Comparison of ENCODE assay signal across 1 cellular context in the genomic region with DNA sequence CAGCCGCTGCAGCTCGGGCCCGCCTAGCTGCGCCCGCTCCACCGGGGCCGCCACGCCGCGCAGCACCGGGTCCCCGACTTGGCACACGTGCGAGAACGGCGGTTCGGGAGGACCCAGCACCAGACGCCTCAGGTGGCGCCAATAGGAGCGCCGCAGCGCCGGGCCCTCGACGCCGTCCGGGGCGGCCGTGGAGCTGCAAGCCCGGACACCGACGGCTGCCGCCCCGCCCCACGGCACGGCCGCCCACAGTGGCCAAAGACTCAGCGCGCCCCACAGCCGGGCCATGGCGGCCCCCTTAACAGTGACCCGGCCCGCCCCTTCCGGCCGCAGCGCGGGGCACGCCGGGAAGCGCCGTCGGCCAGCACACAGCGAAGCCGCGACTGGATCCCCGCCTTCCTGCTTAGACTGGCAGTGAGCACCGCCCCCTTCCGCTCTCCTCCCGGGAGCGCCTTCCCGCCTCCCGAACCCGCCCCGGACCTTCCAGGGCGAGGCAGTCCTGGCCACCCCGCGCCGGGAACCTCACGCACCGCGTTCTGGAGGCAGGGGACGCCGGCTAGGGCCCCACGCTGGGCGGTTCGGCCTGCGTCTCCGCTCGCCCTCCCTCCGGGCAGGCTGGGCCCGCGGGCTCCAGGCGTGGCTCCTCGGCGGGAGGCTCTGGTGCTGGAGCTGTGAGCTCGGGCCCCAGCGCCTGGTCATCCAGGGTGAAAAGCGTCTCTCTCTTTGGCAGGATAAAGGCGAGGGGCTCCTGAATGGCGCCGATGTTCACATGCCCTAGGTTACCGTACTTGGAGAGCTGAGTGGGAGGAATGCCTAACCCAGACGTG.
TF ChIP-seq lines count a peak whose summit lies in the region.

A gene with protein sequence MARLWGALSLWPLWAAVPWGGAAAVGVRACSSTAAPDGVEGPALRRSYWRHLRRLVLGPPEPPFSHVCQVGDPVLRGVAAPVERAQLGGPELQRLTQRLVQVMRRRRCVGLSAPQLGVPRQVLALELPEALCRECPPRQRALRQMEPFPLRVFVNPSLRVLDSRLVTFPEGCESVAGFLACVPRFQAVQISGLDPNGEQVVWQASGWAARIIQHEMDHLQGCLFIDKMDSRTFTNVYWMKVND (minus strand): TSS at position 303 of the 824 bp plus-strand sequence. CDS start 18 bp downstream, at position 285.

TF ChIP-seq in HEK293, 187 proteins besides CTCF, POLR2A, EP300 and RAD21 (continued from another document):
- TF ChIP-seq ZNF660 (tag by site-specific recombination; IDR thresholded peaks at IDR 0.05) (no peak; the same call in 1 of the 2 replicates), ZNF157 (tag by site-specific recombination; IDR thresholded peaks at IDR 0.05) (no peak), ZNF654 (tag by site-specific recombination; IDR thresholded peaks at IDR 0.05; ENCODE audit: low read depth) (no peak), ZNF521 (tag by site-specific recombination; IDR thresholded peaks at IDR 0.05) (no peak), ZFHX2 (tag by site-specific recombination; conservative IDR thresholded peaks at IDR 0.05) (no peak; the same call in none of the 2 replicates), ZSCAN16 (tag by site-specific recombination; IDR thresholded peaks at IDR 0.05) (no peak), KLF10 (tag by site-specific recombination; IDR thresholded peaks at IDR 0.05) (peak; percentile 59; the same call in 1 of the 2 replicates), ZNF791 (tag by site-specific recombination; IDR thresholded peaks at IDR 0.05) (no peak), ZNF155 (tag by site-specific recombination; IDR thresholded peaks at IDR 0.05) (no peak), SALL2 (tag by site-specific recombination; IDR thresholded peaks at IDR 0.05; ENCODE audit: borderline replicate concordance) (no peak), ZNF341 (tag by site-specific recombination; IDR thresholded peaks at IDR 0.05; ENCODE audit: low read depth) (peak; percentile 70; the same call in 1 of the 2 replicates), BCL11B (tag by site-specific recombination; IDR thresholded peaks at IDR 0.05; ENCODE audit: low read depth) (no peak), ZNF558 (tag by site-specific recombination; IDR thresholded peaks at IDR 0.05) (no peak), ZSCAN30 (tag by site-specific recombination; IDR thresholded peaks at IDR 0.05) (peak; percentile 22; the same call in 1 of the 2 replicates), ZNF433 (tag by site-specific recombination; IDR thresholded peaks at IDR 0.05; ENCODE audit: low read depth) (no peak), ZBTB20 (tag by site-specific recombination; IDR thresholded peaks at IDR 0.05) (peak; percentile 99), ZNF624 (tag by site-specific recombination; IDR thresholded peaks at IDR 0.05) (no peak), YY2 (tag by site-specific recombination; IDR thresholded peaks at IDR 0.05) (peak; percentile 81), ZNF274 (IDR thresholded peaks at IDR 0.05; ENCODE audit: low read length) (no peak), ZNF274 (tag by site-specific recombination; IDR thresholded peaks at IDR 0.05; ENCODE audit: borderline replicate concordance) (no peak), ZNF223 (tag by site-specific recombination; IDR thresholded peaks at IDR 0.05) (peak; percentile 88; the same call in 1 of the 2 replicates), IKZF3 (tag by site-specific recombination; IDR thresholded peaks at IDR 0.05) (peak; percentile 99), MYNN (tag by site-specific recombination; IDR thresholded peaks at IDR 0.05; ENCODE audit: borderline replicate concordance) (no peak), GLI2 (tag by site-specific recombination; IDR thresholded peaks at IDR 0.05; ENCODE audit: borderline replicate concordance, low read depth) (no peak), ZBTB21 (tag by site-specific recombination; IDR thresholded peaks at IDR 0.05) (no peak)
- TF ChIP-seq, protein P1, sequence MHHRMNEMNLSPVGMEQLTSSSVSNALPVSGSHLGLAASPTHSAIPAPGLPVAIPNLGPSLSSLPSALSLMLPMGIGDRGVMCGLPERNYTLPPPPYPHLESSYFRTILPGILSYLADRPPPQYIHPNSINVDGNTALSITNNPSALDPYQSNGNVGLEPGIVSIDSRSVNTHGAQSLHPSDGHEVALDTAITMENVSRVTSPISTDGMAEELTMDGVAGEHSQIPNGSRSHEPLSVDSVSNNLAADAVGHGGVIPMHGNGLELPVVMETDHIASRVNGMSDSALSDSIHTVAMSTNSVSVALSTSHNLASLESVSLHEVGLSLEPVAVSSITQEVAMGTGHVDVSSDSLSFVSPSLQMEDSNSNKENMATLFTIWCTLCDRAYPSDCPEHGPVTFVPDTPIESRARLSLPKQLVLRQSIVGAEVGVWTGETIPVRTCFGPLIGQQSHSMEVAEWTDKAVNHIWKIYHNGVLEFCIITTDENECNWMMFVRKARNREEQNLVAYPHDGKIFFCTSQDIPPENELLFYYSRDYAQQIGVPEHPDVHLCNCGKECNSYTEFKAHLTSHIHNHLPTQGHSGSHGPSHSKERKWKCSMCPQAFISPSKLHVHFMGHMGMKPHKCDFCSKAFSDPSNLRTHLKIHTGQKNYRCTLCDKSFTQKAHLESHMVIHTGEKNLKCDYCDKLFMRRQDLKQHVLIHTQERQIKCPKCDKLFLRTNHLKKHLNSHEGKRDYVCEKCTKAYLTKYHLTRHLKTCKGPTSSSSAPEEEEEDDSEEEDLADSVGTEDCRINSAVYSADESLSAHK (tag by site-specific recombination; IDR thresholded peaks at IDR 0.05): no peak
- TF ChIP-seq, protein P2, sequence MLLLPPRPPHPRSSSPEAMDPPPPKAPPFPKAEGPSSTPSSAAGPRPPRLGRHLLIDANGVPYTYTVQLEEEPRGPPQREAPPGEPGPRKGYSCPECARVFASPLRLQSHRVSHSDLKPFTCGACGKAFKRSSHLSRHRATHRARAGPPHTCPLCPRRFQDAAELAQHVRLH (tag by site-specific recombination; IDR thresholded peaks at IDR 0.05): no peak
- TF ChIP-seq, protein P3, sequence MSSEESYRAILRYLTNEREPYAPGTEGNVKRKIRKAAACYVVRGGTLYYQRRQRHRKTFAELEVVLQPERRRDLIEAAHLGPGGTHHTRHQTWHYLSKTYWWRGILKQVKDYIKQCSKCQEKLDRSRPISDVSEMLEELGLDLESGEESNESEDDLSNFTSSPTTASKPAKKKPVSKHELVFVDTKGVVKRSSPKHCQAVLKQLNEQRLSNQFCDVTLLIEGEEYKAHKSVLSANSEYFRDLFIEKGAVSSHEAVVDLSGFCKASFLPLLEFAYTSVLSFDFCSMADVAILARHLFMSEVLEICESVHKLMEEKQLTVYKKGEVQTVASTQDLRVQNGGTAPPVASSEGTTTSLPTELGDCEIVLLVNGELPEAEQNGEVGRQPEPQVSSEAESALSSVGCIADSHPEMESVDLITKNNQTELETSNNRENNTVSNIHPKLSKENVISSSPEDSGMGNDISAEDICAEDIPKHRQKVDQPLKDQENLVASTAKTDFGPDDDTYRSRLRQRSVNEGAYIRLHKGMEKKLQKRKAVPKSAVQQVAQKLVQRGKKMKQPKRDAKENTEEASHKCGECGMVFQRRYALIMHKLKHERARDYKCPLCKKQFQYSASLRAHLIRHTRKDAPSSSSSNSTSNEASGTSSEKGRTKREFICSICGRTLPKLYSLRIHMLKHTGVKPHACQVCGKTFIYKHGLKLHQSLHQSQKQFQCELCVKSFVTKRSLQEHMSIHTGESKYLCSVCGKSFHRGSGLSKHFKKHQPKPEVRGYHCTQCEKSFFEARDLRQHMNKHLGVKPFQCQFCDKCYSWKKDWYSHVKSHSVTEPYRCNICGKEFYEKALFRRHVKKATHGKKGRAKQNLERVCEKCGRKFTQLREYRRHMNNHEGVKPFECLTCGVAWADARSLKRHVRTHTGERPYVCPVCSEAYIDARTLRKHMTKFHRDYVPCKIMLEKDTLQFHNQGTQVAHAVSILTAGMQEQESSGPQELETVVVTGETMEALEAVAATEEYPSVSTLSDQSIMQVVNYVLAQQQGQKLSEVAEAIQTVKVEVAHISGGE (tag by site-specific recombination; conservative IDR thresholded peaks at IDR 0.05; ENCODE audit: low read depth): peak; percentile 85
TF ChIP-seq in HEK293: peak in this region for 46.
